28 cellular contexts compared by ENCODE assay signal in the genomic region with DNA sequence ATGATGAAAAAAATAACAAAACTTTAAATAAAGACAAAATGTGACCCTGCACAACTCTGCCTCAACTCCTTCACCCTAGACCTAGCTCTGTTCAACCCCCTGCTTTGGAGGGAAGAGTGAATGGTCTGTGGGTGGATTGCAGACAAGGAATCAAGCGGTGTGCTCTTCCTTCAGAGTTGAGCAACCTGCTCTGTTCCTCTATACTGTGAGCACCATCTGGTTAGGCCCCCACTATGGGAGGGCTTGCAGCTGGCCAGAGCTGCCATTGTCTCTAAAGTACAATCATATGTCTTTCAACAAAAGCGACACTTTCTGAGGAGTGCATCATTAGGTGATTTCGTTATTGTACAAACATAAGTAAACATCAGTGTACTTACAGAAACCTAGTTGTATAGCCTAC.
DNase-seq lines count a peak whose midpoint lies in the region; ATAC-seq and TF ChIP-seq lines count a peak whose summit lies in the region.
"Had no signal": no experiment of that assay in that cellular context is flagged by ENCODE, and none has a peak within 500 bp of the region (broad histone marks: within the 10 kb centered on the region; RNA-seq: fewer than 3 reads in every experiment).

No MANE protein-coding gene starts in this region.

- DNase-seq in COLO668 (lab: John Stamatoyannopoulos, UW; ENCODE audit: unreplicated experiment) (peak; percentile 1), Kasumi-1 (lab: John Stamatoyannopoulos, UW) (peak; percentile 12 to 36), NCI-H345 treated with DMSO at 0.1 percent for 48 hours (lab: John Stamatoyannopoulos, UW; ENCODE audit: unreplicated experiment) (peak; percentile 80), epithelial cell of prostate (ENCODE audit: low read depth, low spot score) (no peak), prostate gland (ENCODE audit: low spot score) (no peak), thyroid gland (no peak)
- DNase-seq: activated B cell treated with CpG ODN at 0.5 μM for 24 hours; activated CD4-positive, alpha-beta T cell treated with anti-CD3 and anti-CD28 coated beads, Interleukin-2, amount 50 U/mL, for 1 hour; activated naive CD8-positive, alpha-beta T cell treated with anti-CD3 and anti-CD28 coated beads, Interleukin-2, amount 50 U/mL, for 24 hours; activated T-cell treated with anti-CD3 and anti-CD28 coated beads, Interleukin-2, amount 50 U/mL, for 4 hours; Caco-2; caudate nucleus; cortex of kidney; DMS79; effector memory CD4-positive, alpha-beta T cell; erythroblast; H7; hypothalamus; left cardiac atrium; mammary epithelial cell; NCI-H1092 treated with DMSO at 0.1 percent for 48 hours; NCI-H510A; SJCRH30; stimulated activated CD4-positive, alpha-beta T cell treated with anti-CD3 and anti-CD28 coated beads, Interleukin-4, amount 100 ng/mL, for 4 hours; transverse colon had no signal

- WGBS in prostate gland: 96% methylated on average over 3 of the region's 3 CpGs
- WGBS in thyroid gland, 2 donors: 94 to 97% methylated on average over 3 of the region's 3 CpGs

- no peaks in the 10 kb centered on the region for H3K27me3 ChIP-seq in prostate gland (replicated peaks; ENCODE audit: insufficient read depth)
- no peaks in the 10 kb centered on the region for H3K27me3 ChIP-seq in thyroid gland
- H3K27me3 ChIP-seq: BLaER1 treated with 17β-estradiol and CSF1 and Interleukin-3, amounts not matched to agents 10 nM and 100 nM; SJCRH30; transverse colon had no signal

- intact Hi-C loops in prostate gland (cut with DNase I) (no loop called here), thyroid gland (cut with DNase I) (no loop called here)

- no peaks in the 10 kb centered on the region for H3K4me1 ChIP-seq in prostate gland (replicated peaks)
- H3K4me1 ChIP-seq in thyroid gland: no peaks in the 10 kb centered on the region
- H3K4me1 ChIP-seq: Caco-2, SJCRH30, transverse colon had no signal

- TF ChIP-seq CTCF in prostate gland (IDR thresholded peaks at IDR 0.05): no peak
- no peak for TF ChIP-seq CTCF in thyroid gland (IDR thresholded peaks at IDR 0.05)

- no peaks in the 10 kb centered on the region for H3K36me3 ChIP-seq in prostate gland
- H3K36me3 ChIP-seq in thyroid gland: no peaks in the 10 kb centered on the region
- H3K36me3 ChIP-seq: BLaER1 treated with 17β-estradiol and CSF1 and Interleukin-3, amounts not matched to agents 10 nM and 100 nM; SJCRH30; transverse colon had no signal

- no peaks in the 10 kb centered on the region for H3K9me3 ChIP-seq in prostate gland
- H3K9me3 ChIP-seq in thyroid gland: no peaks in the 10 kb centered on the region
- H3K9me3 ChIP-seq: BLaER1 treated with 17β-estradiol and CSF1 and Interleukin-3, amounts not matched to agents 10 nM and 100 nM; Caco-2; SJCRH30; transverse colon had no signal

- no peak for ATAC-seq in HG03442 (IDR thresholded peaks at IDR 0.05; ENCODE audit: unreplicated experiment)
- ATAC-seq: activated naive CD8-positive, alpha-beta T cell treated with anti-CD3 and anti-CD28 coated beads, Interleukin-2, amount 50 U/mL, for 24 hours; activated T-cell treated with anti-CD3 and anti-CD28 coated beads, Interleukin-2, amount 50 U/mL, for 4 hours; HepG2; left cardiac atrium had no signal

- H3K27ac ChIP-seq in epithelial cell of prostate (peak overlapping the region; percentile 77), prostate gland (no peak overlapping the region), thyroid gland (no peak overlapping the region)
- H3K27ac ChIP-seq: BLaER1 treated with 17β-estradiol and CSF1 and Interleukin-3, amounts not matched to agents 10 nM and 100 nM; SJCRH30; transverse colon had no signal

- H3K4me3 ChIP-seq in prostate gland: no peak overlapping the region
- no peak overlapping the region for H3K4me3 ChIP-seq in thyroid gland (replicated peaks in 1 of 3)
- H3K4me3 ChIP-seq: BLaER1 treated with 17β-estradiol and CSF1 and Interleukin-3, amounts not matched to agents 10 nM and 100 nM; SJCRH30; transverse colon had no signal

- TF ChIP-seq POLR2A in prostate gland (IDR thresholded peaks at IDR 0.05): no peak
- TF ChIP-seq POLR2A in thyroid gland (IDR thresholded peaks at IDR 0.05): no peak

Comparison
In these comparisons a context has a peak if more than half of its experiments do, and no peak if none do; other contexts are left out.
1. DNase-seq: peak in COLO668 (single experiment), Kasumi-1 (2 of 2) and NCI-H345 treated with DMSO at 0.1 percent for 48 hours (single experiment); none in epithelial cell of prostate (single experiment), prostate gland (single experiment) and thyroid gland (0 of 2).